In genomic region chr1:11838349-11839272, GRCh38 we compare ENCODE assay signal across 1 cellular context.
TF ChIP-seq lines count a peak whose summit lies in the region.

No MANE protein-coding gene starts in this region.

TF ChIP-seq in H1, 55 proteins besides CTCF, POLR2A, EP300 and RAD21 (continued from another document):
- no peak for TF ChIP-seq CREB1 (IDR thresholded peaks at IDR 0.05)
- TF ChIP-seq JUND (IDR thresholded peaks at IDR 0.05; ENCODE audit: low read length), result peak; percentile 33; the same call in 1 of the 2 replicates
- TF ChIP-seq TBP (IDR thresholded peaks at IDR 0.05; ENCODE audit: low read depth, low read length), result 0 out of 2 replicates have a peak, but pooled peaks have one; percentile 10
- no peak for TF ChIP-seq HDAC6 (IDR thresholded peaks at IDR 0.05; ENCODE audit: low read depth, low read length)
- no peak for TF ChIP-seq RNF2 (IDR thresholded peaks at IDR 0.05; ENCODE audit: borderline replicate concordance, low read depth, low read length, missing control alignments, poor library complexity, severe bottlenecking)
- peak; percentile 62; the same call in 1 of the 2 replicates for TF ChIP-seq GABPA (IDR thresholded peaks at IDR 0.05; ENCODE audit: borderline replicate concordance, insufficient read depth, low read length)
- no peak for TF ChIP-seq SP1 (IDR thresholded peaks at IDR 0.05; ENCODE audit: low read depth, low read length)
- no peak for TF ChIP-seq CEBPB (IDR thresholded peaks at IDR 0.05; ENCODE audit: low read depth, low read length)
- TF ChIP-seq KDM5A (IDR thresholded peaks at IDR 0.05; ENCODE audit: low read length), result peak; percentile 35; the same call in 1 of the 2 replicates
- TF ChIP-seq, protein P1, sequence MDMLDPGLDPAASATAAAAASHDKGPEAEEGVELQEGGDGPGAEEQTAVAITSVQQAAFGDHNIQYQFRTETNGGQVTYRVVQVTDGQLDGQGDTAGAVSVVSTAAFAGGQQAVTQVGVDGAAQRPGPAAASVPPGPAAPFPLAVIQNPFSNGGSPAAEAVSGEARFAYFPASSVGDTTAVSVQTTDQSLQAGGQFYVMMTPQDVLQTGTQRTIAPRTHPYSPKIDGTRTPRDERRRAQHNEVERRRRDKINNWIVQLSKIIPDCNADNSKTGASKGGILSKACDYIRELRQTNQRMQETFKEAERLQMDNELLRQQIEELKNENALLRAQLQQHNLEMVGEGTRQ (IDR thresholded peaks at IDR 0.05; ENCODE audit: low read length), result no peak
